20 cellular contexts compared by ENCODE assay signal in the genomic region with DNA sequence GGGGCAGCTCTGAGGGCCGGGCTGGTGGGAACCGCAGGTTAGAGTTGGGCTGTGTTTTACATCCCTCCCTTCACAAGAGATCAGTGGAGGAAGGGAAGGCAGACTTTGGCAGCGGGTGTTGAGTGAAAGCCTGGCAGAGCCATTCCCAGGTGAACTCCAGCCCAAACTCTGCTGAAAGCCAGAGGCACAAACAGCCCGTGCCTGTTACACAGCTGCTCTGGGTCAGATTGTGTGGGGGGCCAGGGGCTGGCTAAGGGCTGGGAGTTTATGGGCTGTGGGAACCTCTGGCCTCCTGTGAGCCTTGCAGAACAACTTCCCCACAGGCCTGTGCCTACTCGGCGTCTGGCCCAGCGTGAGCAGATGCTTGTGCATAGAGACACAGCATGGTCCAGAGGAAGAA.
"Had no signal": no experiment of that assay in that cellular context is flagged by ENCODE, and none has a peak within 500 bp of the region (broad histone marks: within the 10 kb centered on the region; RNA-seq: fewer than 3 reads in every experiment).

No MANE protein-coding gene starts in this region.

- H3K4me1 ChIP-seq: psoas muscle, right lobe of liver, upper lobe of left lung had no signal

- H3K27ac ChIP-seq: psoas muscle, right lobe of liver, thoracic aorta, upper lobe of left lung had no signal

- H3K27ac Mint-ChIP-seq: activated CD4-positive, alpha-beta T cell treated with anti-CD3 and anti-CD28 coated beads, Interleukin-2, amount 10 ng/mL, durations not matched to agents 24 days and 14 days; activated T-cell treated with anti-CD3 and anti-CD28 coated beads, Interleukin-2, amount 50 U/mL, for 72 hours; effector memory CD8-positive, alpha-beta T cell; stimulated activated effector memory CD8-positive, alpha-beta T cell treated with anti-CD3 and anti-CD28 coated beads, Interleukin-12 subunit alpha, Interleukin-12 subunit beta, amount 100 ng/mL, for 72 hours; T-helper 2 cell treated with Interferon-gamma antibody and Interleukin-4, amounts not matched to agents 5 μg/mL and 100 μg/mL, for 36 hours had no signal

- H3K36me3 ChIP-seq: right lobe of liver, thoracic aorta, upper lobe of left lung had no signal

- H3K9me3 Mint-ChIP-seq: activated CD4-positive, alpha-beta T cell treated with anti-CD3 and anti-CD28 coated beads, Interleukin-2, amount 10 ng/mL, durations not matched to agents 24 days and 14 days; activated T-cell treated with anti-CD3 and anti-CD28 coated beads, Interleukin-2, amount 50 U/mL, for 72 hours; effector memory CD8-positive, alpha-beta T cell; stimulated activated effector memory CD8-positive, alpha-beta T cell treated with anti-CD3 and anti-CD28 coated beads, Interleukin-12 subunit alpha, Interleukin-12 subunit beta, amount 100 ng/mL, for 72 hours; T-helper 2 cell treated with Interferon-gamma antibody and Interleukin-4, amounts not matched to agents 5 μg/mL and 100 μg/mL, for 36 hours had no signal

- H3K4me3 ChIP-seq: psoas muscle, right lobe of liver, smooth muscle cell, thoracic aorta, upper lobe of left lung had no signal

- H3K4me3 Mint-ChIP-seq: activated CD4-positive, alpha-beta T cell treated with anti-CD3 and anti-CD28 coated beads, Interleukin-2, amount 10 ng/mL, durations not matched to agents 24 days and 14 days; activated T-cell treated with anti-CD3 and anti-CD28 coated beads, Interleukin-2, amount 50 U/mL, for 72 hours; effector memory CD8-positive, alpha-beta T cell; stimulated activated effector memory CD8-positive, alpha-beta T cell treated with anti-CD3 and anti-CD28 coated beads, Interleukin-12 subunit alpha, Interleukin-12 subunit beta, amount 100 ng/mL, for 72 hours; T-helper 2 cell treated with Interferon-gamma antibody and Interleukin-4, amounts not matched to agents 5 μg/mL and 100 μg/mL, for 36 hours had no signal

- H3K27me3 ChIP-seq: right lobe of liver, upper lobe of left lung had no signal

- DNase-seq: activated CD4-positive, alpha-beta T cell treated with anti-CD3 and anti-CD28 coated beads, Interleukin-2, amount 10 ng/mL, durations not matched to agents 24 days and 14 days; activated CD4-positive, CD25-positive, alpha-beta regulatory T cell; activated CD8-positive, alpha-beta memory T cell treated with anti-CD3 and anti-CD28 coated beads, Interleukin-2, amount 50 U/mL, for 48 hours; activated effector memory CD4-positive, alpha-beta T cell treated with anti-CD3 and anti-CD28 coated beads, Interleukin-2, amount 50 U/mL, for 16 hours; activated naive CD4-positive, alpha-beta T cell treated with anti-CD3 and anti-CD28 coated beads, Interleukin-2, amount 50 U/mL, for 16 hours; activated T-cell treated with anti-CD3 and anti-CD28 coated beads, Interleukin-2, amount 50 U/mL, for 72 hours; aorta; dermis blood vessel endothelial cell; effector memory CD8-positive, alpha-beta T cell; foreskin fibroblast; left cardiac atrium; midbrain; psoas muscle; stimulated activated CD4-positive, alpha-beta T cell treated with anti-CD3 and anti-CD28 coated beads, Interleukin-4, amount 100 ng/mL, for 24 hours had no signal

- H3K4me1 Mint-ChIP-seq: activated CD4-positive, alpha-beta T cell treated with anti-CD3 and anti-CD28 coated beads, Interleukin-2, amount 10 ng/mL, durations not matched to agents 24 days and 14 days; stimulated activated effector memory CD8-positive, alpha-beta T cell treated with anti-CD3 and anti-CD28 coated beads, Interleukin-12 subunit alpha, Interleukin-12 subunit beta, amount 100 ng/mL, for 72 hours had no signal

- H3K36me3 Mint-ChIP-seq: stimulated activated effector memory CD8-positive, alpha-beta T cell treated with anti-CD3 and anti-CD28 coated beads, Interleukin-12 subunit alpha, Interleukin-12 subunit beta, amount 100 ng/mL, for 72 hours had no signal

- H3K9me3 ChIP-seq: psoas muscle, right lobe of liver, thoracic aorta, upper lobe of left lung had no signal
